Comparison of ENCODE assay signal across 1 cellular context in the genomic region with DNA sequence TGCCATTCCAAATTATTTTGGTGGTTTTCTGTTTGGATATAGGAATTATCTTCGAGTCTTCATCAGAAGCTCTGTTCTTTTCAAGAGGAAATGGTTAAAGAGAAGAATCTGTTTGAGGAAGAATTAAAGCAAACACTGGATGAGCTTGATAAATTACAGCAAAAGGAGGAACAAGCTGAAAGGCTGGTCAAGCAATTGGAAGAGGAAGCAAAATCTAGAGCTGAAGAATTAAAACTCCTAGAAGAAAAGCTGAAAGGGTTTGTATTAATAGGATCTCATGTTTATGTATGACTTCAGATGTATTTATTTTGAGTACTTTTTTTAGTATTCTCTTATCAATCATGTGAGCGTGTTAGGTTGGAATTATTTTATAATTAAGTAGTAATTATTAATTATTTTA.
TF ChIP-seq lines count a peak whose summit lies in the region.

No MANE protein-coding gene starts in this region.

TF ChIP-seq in K562, 482 proteins besides CTCF, POLR2A, EP300 and RAD21:
- TF ChIP-seq MNT (conservative IDR thresholded peaks at IDR 0.05), result no peak
- peak; percentile 98 for TF ChIP-seq ZNF583 (CRISPR knock-in tag; IDR thresholded peaks at IDR 0.05)
- TF ChIP-seq MEIS2 (IDR thresholded peaks at IDR 0.05; ENCODE audit: partially characterized antibody), result peak; percentile 23
